8 cellular contexts compared by ENCODE assay signal in genomic region chr22:41468381-41469217, GRCh38. TPM values are rescaled to one million over a fixed set of nuclear protein-coding genes. Genes with fewer than 3 reads are reported as not detected.
DNase-seq lines count a peak whose midpoint lies in the region; ATAC-seq and TF ChIP-seq lines count a peak whose summit lies in the region.

TSS of gene ACO2 (plus strand) at chr22:41469117. CDS start at chr22:41469147, 30 bp downstream.
A gene with protein sequence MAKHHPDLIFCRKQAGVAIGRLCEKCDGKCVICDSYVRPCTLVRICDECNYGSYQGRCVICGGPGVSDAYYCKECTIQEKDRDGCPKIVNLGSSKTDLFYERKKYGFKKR (minus strand): TSS chr22:41468692. CDS start chr22:41468653, 39 bp downstream.

- POLR2A ChIA-PET in naive thymus-derived CD8-positive, alpha-beta T cell (lab: Charles Lee), result interaction anchor here (0.5 to 9.0 kb wide), 24 partner anchors 9 to 1176 kb away, joined by 3 to 216 read pairs (median 5); partner anchors contain the start of genes CCDC134, DESI1, PMM1 and RANGAP1

- H3K4me1 ChIP-seq in RWPE2 (ENCODE audit: insufficient read depth, poor library complexity, severe bottlenecking), result no peaks in the 10 kb centered on the region

- H3K9me3 ChIP-seq in RWPE2 (ENCODE audit: severe bottlenecking), result no peaks in the 10 kb centered on the region

- H3K27me3 ChIP-seq in RWPE2 (ENCODE audit: insufficient read depth, poor library complexity, severe bottlenecking), result no peaks in the 10 kb centered on the region

- intact Hi-C loops in activated T-helper 2 cell treated with anti-CD3 and anti-CD28 coated beads, Interferon-gamma antibody, Interleukin-2, Interleukin-4, amounts not matched to agents 10 μg/mL and 5 μg/mL and 100 μg/mL, durations not matched to agents 14 hours and 24 hours and 36 hours (cut with micrococcal nuclease), result loop anchor here (1.0 to 5.0 kb wide), 4 partner anchors 20 to 516 kb away; partner anchors contain the start of genes RBX1 and TEF

- TF ChIP-seq CTCF in RWPE2 (IDR thresholded peaks at IDR 0.05; ENCODE audit: poor library complexity, severe bottlenecking) (no peak), fibroblast of mammary gland (conservative IDR thresholded peaks at IDR 0.05; ENCODE audit: control insufficient read depth, insufficient read depth, low read depth, low read length) (no peak)

- H3K27ac Mint-ChIP-seq in activated T-helper 2 cell treated with anti-CD3 and anti-CD28 coated beads, Interferon-gamma antibody, Interleukin-2, Interleukin-4, amounts not matched to agents 10 μg/mL and 5 μg/mL and 100 μg/mL, durations not matched to agents 14 hours and 24 hours and 36 hours, result peak within 1 kb of the TSS; percentile 98
- peak within 1 kb of the TSS; percentile 98 to 100 (median 100) for H3K27ac Mint-ChIP-seq in naive thymus-derived CD8-positive, alpha-beta T cell

- peaks cover 48% of the 10 kb centered on the region for H3K36me3 Mint-ChIP-seq in activated T-helper 2 cell treated with anti-CD3 and anti-CD28 coated beads, Interferon-gamma antibody, Interleukin-2, Interleukin-4, amounts not matched to agents 10 μg/mL and 5 μg/mL and 100 μg/mL, durations not matched to agents 14 hours and 24 hours and 36 hours (ENCODE audit: low read depth)
- peaks cover 0 to 60% (median 17%) of the 10 kb centered on the region in 3 donors for H3K36me3 Mint-ChIP-seq in naive thymus-derived CD8-positive, alpha-beta T cell

- H3K4me3 Mint-ChIP-seq in activated T-helper 2 cell treated with anti-CD3 and anti-CD28 coated beads, Interferon-gamma antibody, Interleukin-2, Interleukin-4, amounts not matched to agents 10 μg/mL and 5 μg/mL and 100 μg/mL, durations not matched to agents 14 hours and 24 hours and 36 hours (ENCODE audit: low read depth), result peak within 1 kb of the TSS; percentile 85
- H3K4me3 Mint-ChIP-seq in naive thymus-derived CD8-positive, alpha-beta T cell, result peak within 1 kb of the TSS; percentile 89 to 93 (median 92)

- DNase-seq in EH (ENCODE audit: low read depth) (peak; percentile 98), H4 (ENCODE audit: low spot score) (peak; percentile 97), LoVo (ENCODE audit: low spot score) (peak; percentile 98), RWPE2 (ENCODE audit: low spot score) (peak; percentile 94), fibroblast of mammary gland (ENCODE audit: low read depth) (peak; percentile 98)
- peak; percentile 97 for DNase-seq in activated T-helper 2 cell treated with anti-CD3 and anti-CD28 coated beads, Interferon-gamma antibody, Interleukin-2, Interleukin-4, amounts not matched to agents 10 μg/mL and 5 μg/mL and 100 μg/mL, durations not matched to agents 14 hours and 24 hours and 36 hours (ENCODE audit: low spot score)
- DNase-seq in naive thymus-derived CD8-positive, alpha-beta T cell, result peak; percentile 91 to 100 (median 98)
- peak; percentile 95 to 99 (median 98) for DNase-seq in stimulated activated naive CD4-positive, alpha-beta T cell (lab: John Stamatoyannopoulos, UW)

- H3K36me3 ChIP-seq in RWPE2 (ENCODE audit: low read depth), result peaks cover 61% of the 10 kb centered on the region

- H3K4me3 ChIP-seq in RWPE2 (ENCODE audit: severe bottlenecking), result peak within 1 kb of the TSS; percentile 99
- peak within 1 kb of the TSS; percentile 93 for H3K4me3 ChIP-seq in fibroblast of mammary gland (ENCODE audit: control insufficient read depth, low read depth, low read length)

- H3K4me1 Mint-ChIP-seq in activated T-helper 2 cell treated with anti-CD3 and anti-CD28 coated beads, Interferon-gamma antibody, Interleukin-2, Interleukin-4, amounts not matched to agents 10 μg/mL and 5 μg/mL and 100 μg/mL, durations not matched to agents 14 hours and 24 hours and 36 hours (ENCODE audit: low read depth), result peaks cover 27% of the 10 kb centered on the region
- H3K4me1 Mint-ChIP-seq in naive thymus-derived CD8-positive, alpha-beta T cell, result peaks cover 17 to 70% (median 54%) of the 10 kb centered on the region in 4 donors

- H3K27ac ChIP-seq in RWPE2 (ENCODE audit: poor library complexity, severe bottlenecking), result peak within 1 kb of the TSS; percentile 60

- no peaks in the 10 kb centered on the region for H3K27me3 Mint-ChIP-seq in activated T-helper 2 cell treated with anti-CD3 and anti-CD28 coated beads, Interferon-gamma antibody, Interleukin-2, Interleukin-4, amounts not matched to agents 10 μg/mL and 5 μg/mL and 100 μg/mL, durations not matched to agents 14 hours and 24 hours and 36 hours (ENCODE audit: low read depth)
- no peaks in the 10 kb centered on the region for H3K27me3 Mint-ChIP-seq in naive thymus-derived CD8-positive, alpha-beta T cell

- ATAC-seq in RWPE2 (ENCODE audit: low read depth), result peak; percentile 94
- ATAC-seq in naive thymus-derived CD8-positive, alpha-beta T cell, result peak; percentile 89 to 90

- no peaks in the 10 kb centered on the region for H3K9me3 Mint-ChIP-seq in activated T-helper 2 cell treated with anti-CD3 and anti-CD28 coated beads, Interferon-gamma antibody, Interleukin-2, Interleukin-4, amounts not matched to agents 10 μg/mL and 5 μg/mL and 100 μg/mL, durations not matched to agents 14 hours and 24 hours and 36 hours
- no peaks in the 10 kb centered on the region for H3K9me3 Mint-ChIP-seq in naive thymus-derived CD8-positive, alpha-beta T cell

RNA-seq across cellular contexts. Expression of gene ACO2, which starts in this region (rescaled TPM):
- total RNA-seq in H4 (2014; rRNA removed; shearing (Covaris generic)), result 53.2 and 57.4 TPM in 2 replicates
- total RNA-seq in activated T-helper 2 cell treated with anti-CD3 and anti-CD28 coated beads, Interferon-gamma antibody, Interleukin-2, Interleukin-4, amounts not matched to agents 10 μg/mL and 5 μg/mL and 100 μg/mL, durations not matched to agents 14 hours and 24 hours and 36 hours, result 94.1 and 96.1 TPM in 2 replicates
- 10 to 100 TPM; 67.7 to 75.1 TPM for total RNA-seq in naive thymus-derived CD8-positive, alpha-beta T cell
- polyA plus RNA-seq in naive thymus-derived CD8-positive, alpha-beta T cell, result 10 to 100 TPM; 64.2 to 91.9 (median 72.3) TPM

RNA-seq across cellular contexts. Expression of the second gene that starts in this region (rescaled TPM):
- 80.0 and 123 TPM in 2 replicates for total RNA-seq in H4 (2014; rRNA removed; shearing (Covaris generic))
- total RNA-seq in activated T-helper 2 cell treated with anti-CD3 and anti-CD28 coated beads, Interferon-gamma antibody, Interleukin-2, Interleukin-4, amounts not matched to agents 10 μg/mL and 5 μg/mL and 100 μg/mL, durations not matched to agents 14 hours and 24 hours and 36 hours, result 72.1 and 74.3 TPM in 2 replicates
- total RNA-seq in naive thymus-derived CD8-positive, alpha-beta T cell, result 10 to 100 TPM; 34.0 to 35.8 TPM
- 10 to 100 TPM; 17.2 to 21.4 (median 17.9) TPM for polyA plus RNA-seq in naive thymus-derived CD8-positive, alpha-beta T cell

Comparison
In these comparisons a context has a peak if more than half of its experiments do, and no peak if none do; other contexts are left out.
1. Peak in every context shown above with its lines: DNase-seq, ATAC-seq, H3K4me3 ChIP-seq and H3K27ac ChIP-seq.